Comparison of ENCODE assay signal across 22 cellular contexts in genomic region chr1:194369060-194369459, GRCh38.
"Had no signal": no experiment of that assay in that cellular context is flagged by ENCODE, and none has a peak within 500 bp of the region (broad histone marks: within the 10 kb centered on the region; RNA-seq: fewer than 3 reads in every experiment).

No MANE protein-coding gene starts in this region.

- H3K4me1 Mint-ChIP-seq: activated B cell treated with CpG ODN at 0.5 μM for 24 hours; activated CD4-positive, alpha-beta T cell treated with anti-CD3 and anti-CD28 coated beads for 36 hours; activated T-helper 17 cell treated with anti-CD3 and anti-CD28 coated beads, Interleukin-2, amount 50 U/mL, for 72 hours; memory B cell had no signal

- FAIRE-seq: islet of Langerhans had no signal

- DNase-seq: activated B cell treated with CpG ODN at 0.5 μM for 24 hours; activated CD4-positive, alpha-beta T cell treated with anti-CD3 and anti-CD28 coated beads for 36 hours; activated CD4-positive, alpha-beta T cell treated with anti-CD3 and anti-CD28 coated beads, Interleukin-2, amount 50 U/mL, for 4 hours; activated CD8-positive, alpha-beta memory T cell treated with anti-CD3 and anti-CD28 coated beads for 24 hours; activated CD8-positive, alpha-beta memory T cell treated with anti-CD3 and anti-CD28 coated beads, Interleukin-2, amount 50 U/mL, for 4 hours; activated T-cell treated with anti-CD3 and anti-CD28 coated beads, Interleukin-2, amount 50 U/mL, for 24 hours; adrenal gland; foreskin melanocyte; hypothalamus; left ventricle myocardium superior; stimulated activated CD4-positive, alpha-beta T cell treated with anti-CD3 and anti-CD28 coated beads, Interleukin-2, amount 100 ng/mL, for 48 hours; stimulated activated CD8-positive, alpha-beta memory T cell treated with anti-CD3 and anti-CD28 coated beads, Interleukin-4, amount 100 ng/mL, for 48 hours; stimulated activated naive CD4-positive, alpha-beta T cell; T-helper 1 cell; testis; trophoblast cell had no signal

- H3K4me3 Mint-ChIP-seq: activated B cell treated with CpG ODN at 0.5 μM for 24 hours; activated CD4-positive, alpha-beta T cell treated with anti-CD3 and anti-CD28 coated beads for 36 hours; activated T-cell treated with anti-CD3 and anti-CD28 coated beads, Interleukin-2, amount 50 U/mL, for 24 hours; activated T-helper 17 cell treated with anti-CD3 and anti-CD28 coated beads, Interleukin-2, amount 50 U/mL, for 72 hours; memory B cell; natural killer cell treated with Interleukin-12 subunit alpha and Interleukin-12 subunit beta and Interleukin-15 and Interleukin-18, amount 100 ng/mL, for 72 hours had no signal

- H3K9me3 ChIP-seq: adrenal gland, testis had no signal

- H3K9me3 Mint-ChIP-seq: activated B cell treated with CpG ODN at 0.5 μM for 24 hours; activated T-cell treated with anti-CD3 and anti-CD28 coated beads, Interleukin-2, amount 50 U/mL, for 24 hours; activated T-helper 17 cell treated with anti-CD3 and anti-CD28 coated beads, Interleukin-2, amount 50 U/mL, for 72 hours; memory B cell had no signal

- H3K27me3 Mint-ChIP-seq: activated B cell treated with CpG ODN at 0.5 μM for 24 hours; memory B cell; natural killer cell treated with Interleukin-12 subunit alpha and Interleukin-12 subunit beta and Interleukin-15 and Interleukin-18, amount 100 ng/mL, for 72 hours; progenitor cell of endocrine pancreas had no signal

- H3K4me3 ChIP-seq: adrenal gland, testis had no signal

- H3K27ac ChIP-seq: adrenal gland, testis had no signal

- H3K4me1 ChIP-seq: adrenal gland, testis had no signal

- H3K27me3 ChIP-seq: adrenal gland, testis had no signal

- H3K36me3 ChIP-seq: adrenal gland had no signal

- ATAC-seq: activated CD4-positive, alpha-beta T cell treated with anti-CD3 and anti-CD28 coated beads for 36 hours; activated naive CD4-positive, alpha-beta T cell treated with anti-CD3 and anti-CD28 coated beads, Interleukin-2, amount 50 U/mL, for 72 hours; activated T-helper 17 cell treated with anti-CD3 and anti-CD28 coated beads, Interleukin-2, amount 50 U/mL, for 72 hours; left ventricle myocardium superior; natural killer cell treated with Interleukin-12 subunit alpha and Interleukin-12 subunit beta and Interleukin-15 and Interleukin-18, amount 100 ng/mL, for 72 hours had no signal

- H3K36me3 Mint-ChIP-seq: activated naive CD4-positive, alpha-beta T cell treated with anti-CD3 and anti-CD28 coated beads, Interleukin-2, amount 50 U/mL, for 72 hours; memory B cell; natural killer cell treated with Interleukin-12 subunit alpha and Interleukin-12 subunit beta and Interleukin-15 and Interleukin-18, amount 100 ng/mL, for 72 hours had no signal

- H3K27ac Mint-ChIP-seq: activated B cell treated with CpG ODN at 0.5 μM for 24 hours; activated CD4-positive, alpha-beta T cell treated with anti-CD3 and anti-CD28 coated beads for 36 hours; activated naive CD4-positive, alpha-beta T cell treated with anti-CD3 and anti-CD28 coated beads, Interleukin-2, amount 50 U/mL, for 72 hours; activated T-cell treated with anti-CD3 and anti-CD28 coated beads, Interleukin-2, amount 50 U/mL, for 24 hours; activated T-helper 17 cell treated with anti-CD3 and anti-CD28 coated beads, Interleukin-2, amount 50 U/mL, for 72 hours; memory B cell; natural killer cell treated with Interleukin-12 subunit alpha and Interleukin-12 subunit beta and Interleukin-15 and Interleukin-18, amount 100 ng/mL, for 72 hours; progenitor cell of endocrine pancreas had no signal
